Comparison of ENCODE assay signal across 19 cellular contexts in genomic region chr2:31606511-31606910, GRCh38. TPM values are rescaled to one million over a fixed set of nuclear protein-coding genes. Genes with fewer than 3 reads are reported as not detected.
DNase-seq lines count a peak whose midpoint lies in the region; ATAC-seq, FAIRE-seq and TF ChIP-seq lines count a peak whose summit lies in the region.
"Had no signal": no experiment of that assay in that cellular context is flagged by ENCODE, and none has a peak within 500 bp of the region (broad histone marks: within the 10 kb centered on the region; RNA-seq: fewer than 3 reads in every experiment).

No MANE protein-coding gene starts in this region.

- no peaks in the 10 kb centered on the region for H3K9me2 ChIP-seq in PC-3 (replicated peaks; ENCODE audit: low read length)
- H3K9me2 ChIP-seq in Karpas-422 (replicated peaks; ENCODE audit: insufficient read depth, low read length) = no peaks in the 10 kb centered on the region

- TF ChIP-seq POLR2A in vagina (IDR thresholded peaks at IDR 0.05) = no peak

- H4K20me1 ChIP-seq in PC-3 (ENCODE audit: low read length) = no peaks in the 10 kb centered on the region
- H4K20me1 ChIP-seq in Karpas-422 (ENCODE audit: insufficient read depth, low read depth, low read length) = no peaks in the 10 kb centered on the region

- H3K27me3 ChIP-seq in PC-3 (ENCODE audit: low read length) (no peaks in the 10 kb centered on the region; the same call in 1 of the 2 replicates), bronchial epithelial cell (ENCODE audit: control insufficient read depth, insufficient read depth, low read length) (no peaks in the 10 kb centered on the region), vagina (no peaks in the 10 kb centered on the region), Karpas-422 (ENCODE audit: low read length) (0 out of 2 replicates have a peak, but pooled peaks cover 5% of the 10 kb centered on the region)

- H2AFZ ChIP-seq in PC-3 (ENCODE audit: low read length) = no peak overlapping the region
- H2AFZ ChIP-seq in Karpas-422 (ENCODE audit: low read length) = no peak overlapping the region

- intact Hi-C loops in PC-3 (cut with micrococcal nuclease) (no loop called here), vagina (cut with DNase I) (no loop called here)

- H3K4me1 ChIP-seq in PC-3 (ENCODE audit: insufficient read depth, low read length) = no peaks in the 10 kb centered on the region
- H3K4me1 ChIP-seq in vagina = no peaks in the 10 kb centered on the region
- H3K4me1 ChIP-seq in Karpas-422 (ENCODE audit: low read length) = no peaks in the 10 kb centered on the region

- CTCF ChIA-PET in PC-3 (lab: Charles Lee) = no interaction called here

- POLR2A ChIA-PET in PC-3 (lab: Charles Lee; ENCODE audit: unreplicated experiment) = no interaction called here

- H3F3A ChIP-seq in PC-3 (ENCODE audit: low read length, unreplicated experiment) = no peaks in the 10 kb centered on the region

- BruUV-seq in PC-3 (replicated peaks; lab: Mats Ljungman, UMichigan) = no TSS peak

- ATAC-seq in PC-3 = no peak; the same call in 1 of the 2 replicates
- ATAC-seq in GM19035 (IDR thresholded peaks at IDR 0.05; ENCODE audit: unreplicated experiment) = no peak

- H3K9me3 ChIP-seq in PC-3 (ENCODE audit: low read length) (no peaks in the 10 kb centered on the region), vagina (no peaks in the 10 kb centered on the region), Karpas-422 (ENCODE audit: low read length) (peaks cover 3% of the 10 kb centered on the region; the same call in 1 of the 2 replicates)

- H3K4me2 ChIP-seq in PC-3 (ENCODE audit: low read length) (0 out of 2 replicates have a peak overlapping the region, but pooled peaks have one; percentile 21), Karpas-422 (ENCODE audit: low read depth, low read length, poor library complexity, severe bottlenecking) (no peak overlapping the region)

- no peak overlapping the region for H3K27ac ChIP-seq in PC-3 (ENCODE audit: low read length)
- H3K27ac ChIP-seq in vagina = no peak overlapping the region
- H3K27ac ChIP-seq in Karpas-422 (ENCODE audit: low read length) = no peak overlapping the region

- H3K36me3 ChIP-seq in PC-3 (ENCODE audit: low read depth, low read length) (no peaks in the 10 kb centered on the region), bronchial epithelial cell (ENCODE audit: control insufficient read depth, insufficient read depth, low read length) (no peaks in the 10 kb centered on the region), vagina (no peaks in the 10 kb centered on the region), Karpas-422 (ENCODE audit: insufficient read depth, low read length) (no peaks in the 10 kb centered on the region)

- TF ChIP-seq CTCF in PC-3 (conservative IDR thresholded peaks at IDR 0.05; ENCODE audit: low read depth, low read length) (no peak), bronchial epithelial cell (IDR thresholded peaks at IDR 0.05; ENCODE audit: insufficient read depth, low read length, severe bottlenecking) (no peak), vagina (IDR thresholded peaks at IDR 0.05) (no peak)

- no peak for FAIRE-seq in bronchial epithelial cell (lab: Jason Lieb, UNC)
- FAIRE-seq: D721Med had no signal

- H3K9ac ChIP-seq in PC-3 (ENCODE audit: low read length) = no peak overlapping the region
- no peak overlapping the region for H3K9ac ChIP-seq in Karpas-422 (ENCODE audit: low read length)

- H3K4me3 ChIP-seq in PC-3 (ENCODE audit: low read length) (no peak overlapping the region), bronchial epithelial cell (ENCODE audit: low read depth, low read length) (no peak overlapping the region), vagina (no peak overlapping the region), Karpas-422 (ENCODE audit: low read length) (no peak overlapping the region)

- H3K79me2 ChIP-seq in PC-3 (ENCODE audit: low read length) (no peaks in the 10 kb centered on the region), Karpas-422 (ENCODE audit: low read length) (no peaks in the 10 kb centered on the region)

- DNase-seq in GM04503 (ENCODE audit: low read depth) = peak; percentile 3
- DNase-seq in PC-3 = peak; percentile 58
- DNase-seq in bronchial epithelial cell (ENCODE audit: low read depth) = peak; percentile 39
- DNase-seq in NCI-H2227 (lab: John Stamatoyannopoulos, UW; ENCODE audit: unreplicated experiment) = no peak
- no peak for DNase-seq in vagina (ENCODE audit: extremely low spot score in 2 of 2)
- DNase-seq in Karpas-422 = no peak
- DNase-seq: ACHN; C1 segment of cervical spinal cord; CD8-positive, alpha-beta memory T cell; H7; Kasumi-1; NCI-H1417; NCI-H1930; NCI-H526; Right ventricle myocardium superior; SW 1271 had no signal

RNA-seq across cellular contexts. Expression of gene SRD5A2, which starts 25.8 kb away (rescaled TPM):
- total RNA-seq in PC-3 (2014; rRNA removed) (0.07 TPM in 1 of 2 replicates, not detected in the other), bronchial epithelial cell (under 0.01 TPM in 1 of 2 replicates, not detected in the other), vagina (2.9 TPM)
- 0.04 TPM in 2 replicates for total RNA-seq in Karpas-422 (2014; rRNA removed; shearing (Covaris generic); ENCODE audit: low replicate concordance)
- total RNA-seq: CD8-positive, alpha-beta memory T cell; G401; H7; Right ventricle myocardium superior had no signal

Comparison
In these comparisons a context has a peak if more than half of its experiments do, and no peak if none do; other contexts are left out.
1. DNase-seq: peak in GM04503 (single experiment), PC-3 (single experiment) and bronchial epithelial cell (single experiment); none in NCI-H2227 (single experiment), vagina (0 of 2) and Karpas-422 (single experiment).